Comparison of ENCODE assay signal across 26 cellular contexts in the genomic region with DNA sequence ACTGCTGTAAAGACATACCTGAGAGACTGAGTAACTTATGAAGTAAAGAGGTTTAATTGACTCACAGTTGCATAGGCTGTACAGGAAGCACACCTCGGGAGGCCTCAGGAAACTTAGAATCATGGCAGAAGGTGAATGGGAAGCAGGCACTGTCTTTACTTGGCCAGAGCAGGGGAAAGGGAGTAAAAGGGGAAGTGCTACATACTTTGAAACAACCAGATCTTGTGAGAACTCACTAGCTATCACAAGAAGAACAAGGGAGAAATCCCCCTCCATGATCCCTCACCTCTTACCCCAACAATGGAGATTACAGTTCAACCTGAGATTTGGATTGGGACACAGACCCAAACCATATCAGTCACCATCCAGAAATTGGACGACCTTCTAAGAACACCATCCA.
DNase-seq lines count a peak whose midpoint lies in the region; ATAC-seq, FAIRE-seq and TF ChIP-seq lines count a peak whose summit lies in the region.
"Had no signal": no experiment of that assay in that cellular context is flagged by ENCODE, and none has a peak within 500 bp of the region (broad histone marks: within the 10 kb centered on the region; RNA-seq: fewer than 3 reads in every experiment).

No MANE protein-coding gene starts in this region.

- H4K20me1 ChIP-seq in OCI-LY3 (ENCODE audit: insufficient read depth, low read length) (no peaks in the 10 kb centered on the region), GM12878 (ENCODE audit: control insufficient read depth, insufficient read depth) (no peaks in the 10 kb centered on the region)

- TF ChIP-seq POLR2A in GM12878 (IDR thresholded peaks at IDR 0.05; ENCODE audit: low read depth, low read length), result no peak

- no peak for TF ChIP-seq EP300 in GM12878 (IDR thresholded peaks at IDR 0.05; ENCODE audit: borderline replicate concordance in 1 of 2, control insufficient read depth in 1 of 2, low read depth in 2 of 2, low read length in 2 of 2)

- no peak overlapping the region for H3K4me3 ChIP-seq in OCI-LY3 (ENCODE audit: low read length)
- H3K4me3 ChIP-seq in GM12878, result no peak overlapping the region
- H3K4me3 ChIP-seq in ascending aorta, result no peak overlapping the region
- no peak overlapping the region for H3K4me3 ChIP-seq in SJCRH30
- H3K4me3 ChIP-seq: GM23338, HAP-1, SJSA1 had no signal

- intact Hi-C loops in GM12878 (cut with micrococcal nuclease; ENCODE audit: unreplicated experiment) (no loop called here), ascending aorta (cut with DNase I) (no loop called here)

- no peaks in the 10 kb centered on the region for H3K79me2 ChIP-seq in OCI-LY3 (ENCODE audit: low read length)
- H3K79me2 ChIP-seq in GM12878 (ENCODE audit: control insufficient read depth, insufficient read depth, low read length), result no peaks in the 10 kb centered on the region

- TF ChIP-seq RAD21 in GM12878 (IDR thresholded peaks at IDR 0.05; ENCODE audit: insufficient read depth, low read depth, low read length), result no peak

- H2AFZ ChIP-seq in OCI-LY3 (ENCODE audit: low read depth, low read length) (peak overlapping the region; percentile 46; the same call in 1 of the 2 replicates), GM12878 (ENCODE audit: control insufficient read depth, low read depth, low read length) (no peak overlapping the region)
- H2AFZ ChIP-seq: GM23338 had no signal

- ATAC-seq in GM12878 (no peak; the same call in 2 of the 3 replicates), GM19328 (IDR thresholded peaks at IDR 0.05; ENCODE audit: unreplicated experiment) (no peak)
- ATAC-seq: GM23338, Panc1 had no signal

- H3K9ac ChIP-seq in OCI-LY3 (ENCODE audit: low read length) (no peak overlapping the region), GM12878 (ENCODE audit: control insufficient read depth, insufficient read depth, low read length) (no peak overlapping the region)

- POLR2A ChIA-PET in GM12878 (lab: Charles Lee), result no interaction called here

- H3K4me2 ChIP-seq in OCI-LY3 (ENCODE audit: low read length) (no peak overlapping the region), GM12878 (ENCODE audit: control insufficient read depth, insufficient read depth) (no peak overlapping the region)
- H3K4me2 ChIP-seq: GM23338 had no signal

- in situ Hi-C loops in GM12878 (cut with MboI), result no loop called here

- H3K27ac ChIP-seq in OCI-LY3 (ENCODE audit: low read length) (no peak overlapping the region), GM12878 (ENCODE audit: control insufficient read depth, insufficient read depth) (no peak overlapping the region), ascending aorta (no peak overlapping the region), SJCRH30 (no peak overlapping the region)
- H3K27ac ChIP-seq: SJSA1 had no signal

- RAD21 ChIA-PET in GM12878 (lab: Charles Lee; ENCODE audit: unreplicated experiment), result no interaction called here

- SMC1A ChIA-PET in GM12878 (lab: Charles Lee; ENCODE audit: uncharacterized antibody, unreplicated experiment), result interaction anchor here (1.5 kb wide), 1 partner anchor 12 kb away, joined by 4 read pairs; no protein-coding TSS in a partner anchor

- H3K36me3 ChIP-seq in OCI-LY3 (replicated peaks; ENCODE audit: low read depth, low read length) (no peaks in the 10 kb centered on the region), GM12878 (ENCODE audit: control insufficient read depth in 2 of 2, insufficient read depth in 2 of 2, low read length in 1 of 2) (no peaks in the 10 kb centered on the region), ascending aorta (no peaks in the 10 kb centered on the region), SJCRH30 (no peaks in the 10 kb centered on the region)
- H3K36me3 ChIP-seq: BE2C, HAP-1, SJSA1 had no signal

- no peaks in the 10 kb centered on the region for H3K9me3 ChIP-seq in OCI-LY3 (ENCODE audit: insufficient read depth, low read length)
- no peaks in the 10 kb centered on the region for H3K9me3 ChIP-seq in GM12878 (replicated peaks; ENCODE audit: control insufficient read depth, insufficient read depth, low read length)
- H3K9me3 ChIP-seq in ascending aorta, result no peaks in the 10 kb centered on the region
- H3K9me3 ChIP-seq in SJCRH30 (replicated peaks), result no peaks in the 10 kb centered on the region
- H3K9me3 ChIP-seq: BE2C, HAP-1, SJSA1 had no signal

- no TSS peak for BruUV-seq in GM12878 (replicated peaks; lab: Mats Ljungman, UMichigan)

- 0% methylated on average over 2 of the region's 2 CpGs for WGBS in GM12878 (ENCODE audit: insufficient coverage, insufficient replicate concordance, low lambda C conversion rate, missing lambda C conversion rate)

- TF ChIP-seq CTCF in OCI-LY3 (IDR thresholded peaks at IDR 0.05; ENCODE audit: low read depth, low read length) (no peak), GM12878 (IDR thresholded peaks at IDR 0.05 in 2 of 3, conservative IDR thresholded peaks at IDR 0.05 in 1 of 3; ENCODE audit: control insufficient read depth in 2 of 3, extremely low read depth in 1 of 3, insufficient read depth in 1 of 3, low read depth in 3 of 3, low read length in 3 of 3) (no peak), ascending aorta (IDR thresholded peaks at IDR 0.05) (no peak)

- CTCF ChIA-PET in GM12878 (lab: Yijun Ruan, JAX), result no interaction called here

- no peaks in the 10 kb centered on the region for H3K27me3 ChIP-seq in OCI-LY3 (ENCODE audit: low read depth, low read length)
- H3K27me3 ChIP-seq in GM12878 (replicated peaks in 1 of 2; ENCODE audit: control insufficient read depth in 2 of 2, insufficient read depth in 2 of 2, low read length in 1 of 2), result no peaks in the 10 kb centered on the region
- no peaks in the 10 kb centered on the region for H3K27me3 ChIP-seq in ascending aorta
- H3K27me3 ChIP-seq in SJCRH30, result no peaks in the 10 kb centered on the region
- H3K27me3 ChIP-seq: BE2C, SJSA1 had no signal

- FAIRE-seq in GM12878 (lab: Jason Lieb, UNC), result no peak

- DNase-seq in SIG-M5 treated with dmso at 0.1 percent for 504 hours (lab: John Stamatoyannopoulos, UW; ENCODE audit: unreplicated experiment) (peak; percentile 15), SIG-M5 (lab: John Stamatoyannopoulos, UW) (no peak), GM12878 (ENCODE audit: low read depth, low spot score) (no peak), ascending aorta (ENCODE audit: low spot score in 2 of 2) (no peak), SJCRH30 (no peak)
- DNase-seq: 8988T; ACHN; BE2C; CD8-positive, alpha-beta memory T cell; DMS 273 treated with DMSO at 0.1 percent for 48 hours; HFFc6; KBM-7; MM.1S; NCI-H1105 treated with DMSO at 0.1 percent for 48 hours; NCI-H146; NCI-H2029; NCI-H446; NCI-H524 treated with DMSO at 0.1 percent for 48 hours; NCI-H774; T-helper 1 cell had no signal

- H3K4me1 ChIP-seq in OCI-LY3 (ENCODE audit: low read length) (no peaks in the 10 kb centered on the region), GM12878 (ENCODE audit: control insufficient read depth, insufficient read depth, low read length) (no peaks in the 10 kb centered on the region), ascending aorta (no peaks in the 10 kb centered on the region), SJCRH30 (no peaks in the 10 kb centered on the region)
- H3K4me1 ChIP-seq: BE2C, HAP-1, SJSA1 had no signal

TF ChIP-seq in GM12878, 131 proteins besides CTCF, POLR2A, EP300 and RAD21:
- TF ChIP-seq KLF5 (IDR thresholded peaks at IDR 0.05; ENCODE audit: partially characterized antibody), result no peak
- peak; percentile 62; the same call in 1 of the 2 replicates for TF ChIP-seq SPI1 (IDR thresholded peaks at IDR 0.05; ENCODE audit: borderline replicate concordance, insufficient read depth, low read depth, low read length)
TF ChIP-seq in GM12878: peak in this region for 1.
